In genomic region chr4:129093173-129093974, GRCh38 we compare ENCODE assay signal across 8 cellular contexts. TPM values are rescaled to one million over a fixed set of nuclear protein-coding genes. Genes with fewer than 3 reads are reported as not detected.
A peak's percentile ranks its signal among the peaks of the same experiment; 100 is the strongest.
DNase-seq lines count a peak whose midpoint lies in the region; ATAC-seq and TF ChIP-seq lines count a peak whose summit lies in the region.

Gene SCLT1, minus strand, starts transcription at chr4:129093539. Its CDS starts 436 bp downstream, at chr4:129093103.

- H3K4me1 ChIP-seq in ACC112 (ENCODE audit: control insufficient read depth, insufficient read depth, low read length, unreplicated experiment): peaks cover 27% of the 10 kb centered on the region
- H3K4me1 ChIP-seq in breast epithelium: peaks cover 0 to 4% of the 10 kb centered on the region in 2 donors
- peaks cover 4% of the 10 kb centered on the region for H3K4me1 ChIP-seq in iPS-20b (ENCODE audit: insufficient read depth, low read length)

- DNase-seq in NCI-H2196 treated with DMSO at 0.1 percent for 48 hours (lab: John Stamatoyannopoulos, UW; ENCODE audit: unreplicated experiment): peak; percentile 80
- DNase-seq in breast epithelium (ENCODE audit: low spot score in 2 of 2): peak; percentile 97

- intact Hi-C loops in breast epithelium (cut with DNase I; ENCODE audit: low total_unique reads): no loop called here

- H3K4me3 ChIP-seq in ACC112 (ENCODE audit: low read depth, low read length) (peak within 1 kb of the TSS; percentile 84), breast epithelium (peak within 1 kb of the TSS; percentile 67 to 98 (median 79)), iPS-20b (ENCODE audit: low read length) (peak within 1 kb of the TSS; percentile 90), skin epidermis (peak within 1 kb of the TSS; percentile 52 to 88 (median 81))

- H3K9ac ChIP-seq in iPS-20b (ENCODE audit: low read depth, low read length): peak within 1 kb of the TSS; percentile 79; the same call in 1 of the 2 replicates

- peak; percentile 90 for ATAC-seq in GM18870 (IDR thresholded peaks at IDR 0.05; ENCODE audit: unreplicated experiment)
- peak; percentile 94 for ATAC-seq in HG03135 (IDR thresholded peaks at IDR 0.05; ENCODE audit: unreplicated experiment)

- peak within 1 kb of the TSS; percentile 95 for H2AFZ ChIP-seq in ACC112 (ENCODE audit: low read length, unreplicated experiment)

- TF ChIP-seq CTCF in VCaP (conservative IDR thresholded peaks at IDR 0.05) (no peak), breast epithelium (IDR thresholded peaks at IDR 0.05) (no peak)

- no peak for TF ChIP-seq POLR2A in breast epithelium (IDR thresholded peaks at IDR 0.05)

- H3K79me2 ChIP-seq in ACC112 (ENCODE audit: control insufficient read depth, insufficient read depth, low read length, unreplicated experiment): peaks cover 52% of the 10 kb centered on the region

- H3K27me3 ChIP-seq in ACC112 (ENCODE audit: insufficient read depth, low read length): no peaks in the 10 kb centered on the region
- H3K27me3 ChIP-seq in breast epithelium: no peaks in the 10 kb centered on the region
- H3K27me3 ChIP-seq in iPS-20b (ENCODE audit: insufficient read depth, low read length): no peaks in the 10 kb centered on the region

- no peaks in the 10 kb centered on the region for H3K9me3 ChIP-seq in breast epithelium
- H3K9me3 ChIP-seq in iPS-20b (ENCODE audit: insufficient read depth, low read depth, low read length): no peaks in the 10 kb centered on the region

- H3K27ac ChIP-seq in ACC112 (ENCODE audit: low read depth, low read length) (peak within 1 kb of the TSS; percentile 91), VCaP (peak within 1 kb of the TSS; percentile 85), breast epithelium (peak within 1 kb of the TSS; percentile 95 to 98), iPS-20b (ENCODE audit: low read length) (peak within 1 kb of the TSS; percentile 37), skin epidermis (peak within 1 kb of the TSS; percentile 82 to 98 (median 94))

- H3K36me3 ChIP-seq in ACC112 (ENCODE audit: insufficient read depth, low read length): no peaks in the 10 kb centered on the region
- no peaks in the 10 kb centered on the region for H3K36me3 ChIP-seq in breast epithelium
- no peaks in the 10 kb centered on the region for H3K36me3 ChIP-seq in iPS-20b (ENCODE audit: insufficient read depth, low read depth, low read length)

RNA-seq across cellular contexts. Expression of gene SCLT1, which starts in this region (rescaled TPM):
- 10 to 100 TPM; 11.5 to 23.6 (median 18.7) TPM for total RNA-seq in breast epithelium

Comparison
In these comparisons a context has a peak if more than half of its experiments do, and no peak if none do; other contexts are left out.
1. Peak in every context shown above with its lines: DNase-seq, ATAC-seq, H3K4me3 ChIP-seq and H3K27ac ChIP-seq.
2. H3K27ac ChIP-seq: peak in every context shown above with its lines; median percentile 96 in breast epithelium; 94 in skin epidermis; 91 in ACC112; 85 in VCaP; 37 in iPS-20b.